1 cellular context compared by ENCODE assay signal in genomic region chr16:81696959-81697293, GRCh38.
TF ChIP-seq lines count a peak whose summit lies in the region.

No MANE protein-coding gene starts in this region.

TF ChIP-seq in GM23338, 12 proteins besides CTCF, POLR2A, EP300 and RAD21 (continued from another document):
- TF ChIP-seq REST (IDR thresholded peaks at IDR 0.05; ENCODE audit: unreplicated experiment), result no peak
- no peak for TF ChIP-seq EZH2phosphoT487 (IDR thresholded peaks at IDR 0.05; ENCODE audit: unreplicated experiment)
- no peak for TF ChIP-seq STAT1 (IDR thresholded peaks at IDR 0.05; ENCODE audit: unreplicated experiment)
- no peak for TF ChIP-seq EZH2 (IDR thresholded peaks at IDR 0.05; ENCODE audit: low read depth, unreplicated experiment)
- no peak for TF ChIP-seq POLR2AphosphoS5 (IDR thresholded peaks at IDR 0.05; ENCODE audit: low read depth)
- no peak for TF ChIP-seq ZNF114 (CRISPR knock-in tag; IDR thresholded peaks at IDR 0.05)
- TF ChIP-seq, protein P1, sequence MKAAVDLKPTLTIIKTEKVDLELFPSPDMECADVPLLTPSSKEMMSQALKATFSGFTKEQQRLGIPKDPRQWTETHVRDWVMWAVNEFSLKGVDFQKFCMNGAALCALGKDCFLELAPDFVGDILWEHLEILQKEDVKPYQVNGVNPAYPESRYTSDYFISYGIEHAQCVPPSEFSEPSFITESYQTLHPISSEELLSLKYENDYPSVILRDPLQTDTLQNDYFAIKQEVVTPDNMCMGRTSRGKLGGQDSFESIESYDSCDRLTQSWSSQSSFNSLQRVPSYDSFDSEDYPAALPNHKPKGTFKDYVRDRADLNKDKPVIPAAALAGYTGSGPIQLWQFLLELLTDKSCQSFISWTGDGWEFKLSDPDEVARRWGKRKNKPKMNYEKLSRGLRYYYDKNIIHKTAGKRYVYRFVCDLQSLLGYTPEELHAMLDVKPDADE (IDR thresholded peaks at IDR 0.05), result no peak
- no peak for TF ChIP-seq JUNB (IDR thresholded peaks at IDR 0.05; ENCODE audit: unreplicated experiment)
TF ChIP-seq in GM23338: peak in this region for 0.
